In genomic region chr2:65660340-65660739, GRCh38 we compare ENCODE assay signal across 16 cellular contexts.
"Had no signal": no experiment of that assay in that cellular context is flagged by ENCODE, and none has a peak within 500 bp of the region (broad histone marks: within the 10 kb centered on the region; RNA-seq: fewer than 3 reads in every experiment).

No MANE protein-coding gene starts in this region.

- H3K4me1 Mint-ChIP-seq: stimulated activated naive B cell treated with anti-CD40 and anti-IgM and Interleukin-4, amounts not matched to agents 10 μg/mL and 1 μg/mL and 100 μg/mL, for 72 hours had no signal

- H3K9me3 ChIP-seq: heart left ventricle, pancreas had no signal

- H3K4me3 Mint-ChIP-seq: endodermal cell; stimulated activated naive B cell treated with anti-CD40 and anti-IgM and Interleukin-4, amounts not matched to agents 10 μg/mL and 1 μg/mL and 100 μg/mL, for 72 hours had no signal

- DNase-seq: activated naive CD4-positive, alpha-beta T cell treated with anti-CD3 and anti-CD28 coated beads, Interleukin-2, amount 50 U/mL, for 16 hours; amniotic stem cell; cerebellar nuclear complex; endodermal cell; foreskin keratinocyte; heart left ventricle; kidney; midbrain; pancreas; retina; stimulated activated naive B cell treated with anti-CD40 and anti-IgM and Interleukin-4, amounts not matched to agents 10 μg/mL and 1 μg/mL and 100 μg/mL, for 72 hours; substantia nigra; T-helper 2 cell had no signal

- ATAC-seq: activated CD4-positive, CD25-positive, alpha-beta regulatory T cell treated with anti-CD3 and anti-CD28 coated beads, Interleukin-2, amount 50 U/mL, for 24 hours; esophagus mucosa; foreskin keratinocyte; heart left ventricle; pancreas; stimulated activated naive B cell treated with anti-CD40 and anti-IgM and Interleukin-4, amounts not matched to agents 10 μg/mL and 1 μg/mL and 100 μg/mL, for 72 hours had no signal

- H3K9me3 Mint-ChIP-seq: endodermal cell; stimulated activated naive B cell treated with anti-CD40 and anti-IgM and Interleukin-4, amounts not matched to agents 10 μg/mL and 1 μg/mL and 100 μg/mL, for 72 hours had no signal

- H3K27me3 ChIP-seq: foreskin keratinocyte, heart left ventricle, pancreas had no signal

- H3K36me3 ChIP-seq: heart left ventricle, pancreas had no signal

- H3K27ac Mint-ChIP-seq: endodermal cell; stimulated activated naive B cell treated with anti-CD40 and anti-IgM and Interleukin-4, amounts not matched to agents 10 μg/mL and 1 μg/mL and 100 μg/mL, for 72 hours had no signal

- H3K4me1 ChIP-seq: foreskin keratinocyte, heart left ventricle had no signal

- H3K4me3 ChIP-seq: heart left ventricle, pancreas, skin epidermis had no signal

- H3K36me3 Mint-ChIP-seq: stimulated activated naive B cell treated with anti-CD40 and anti-IgM and Interleukin-4, amounts not matched to agents 10 μg/mL and 1 μg/mL and 100 μg/mL, for 72 hours had no signal
